Comparison of ENCODE assay signal across 20 cellular contexts in the genomic region with DNA sequence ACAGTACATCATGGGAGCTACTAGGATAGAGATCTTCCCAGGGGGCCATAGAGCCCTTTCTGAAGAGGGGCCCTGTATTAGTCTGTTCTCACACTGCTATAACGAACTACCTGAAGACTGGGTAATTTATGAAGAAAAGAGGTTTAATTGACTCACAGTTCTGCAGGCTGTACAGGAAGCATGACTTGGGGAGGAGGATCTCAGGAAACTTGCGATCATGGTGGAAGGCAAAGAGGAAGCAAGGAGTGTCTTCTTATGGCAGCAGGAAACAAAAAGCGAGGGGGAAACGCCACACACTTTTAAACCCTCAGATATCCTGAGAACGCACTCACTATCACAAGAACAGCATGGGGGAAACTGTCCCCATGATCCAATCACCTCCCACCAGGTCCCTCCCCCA. TPM values are rescaled to one million over a fixed set of nuclear protein-coding genes. Genes with fewer than 3 reads are reported as not detected.
DNase-seq lines count a peak whose midpoint lies in the region; ATAC-seq lines count a peak whose summit lies in the region.
"Had no signal": no experiment of that assay in that cellular context is flagged by ENCODE, and none has a peak within 500 bp of the region (broad histone marks: within the 10 kb centered on the region; RNA-seq: fewer than 3 reads in every experiment).

No MANE protein-coding gene starts in this region.

- H3K27me3 Mint-ChIP-seq in activated naive CD8-positive, alpha-beta T cell treated with anti-CD3 and anti-CD28 coated beads, Interleukin-2, amount 50 U/mL, for 24 hours: no peaks in the 10 kb centered on the region
- no peaks in the 10 kb centered on the region for H3K27me3 Mint-ChIP-seq in activated naive CD8-positive, alpha-beta T cell treated with anti-CD3 and anti-CD28 coated beads for 36 hours
- H3K27me3 Mint-ChIP-seq in T-cell: peaks cover 0 to 15% of the 10 kb centered on the region in 2 donors
- no peaks in the 10 kb centered on the region for H3K27me3 Mint-ChIP-seq in dendritic cell treated with granulocyte-macrophage colony-stimulating factor and Interleukin-4, amounts not matched to agents 40 ng/mL and 50 ng/mL, for 4 days

- in situ Hi-C loops in HAP-1 (cut with MboI; ENCODE audit: low sequenced_read_pairs): no loop called here

- no peak for DNase-seq in activated naive CD8-positive, alpha-beta T cell treated with anti-CD3 and anti-CD28 coated beads, Interleukin-2, amount 50 U/mL, for 24 hours
- DNase-seq in activated naive CD8-positive, alpha-beta T cell treated with anti-CD3 and anti-CD28 coated beads for 36 hours: no peak
- DNase-seq in T-cell: no peak
- DNase-seq in NCI-H1694 (lab: John Stamatoyannopoulos, UW): no peak
- no peak for DNase-seq in activated CD8-positive, alpha-beta memory T cell treated with anti-CD3 and anti-CD28 coated beads for 24 hours
- no peak for DNase-seq in HAP-1 (ENCODE audit: low spot score in 2 of 2)
- DNase-seq: Calu3; DMS79 treated with DMSO at 0.1 percent for 48 hours; GF-D8; GM23248; H7; NCI-H2029 treated with DMSO at 0.1 percent for 48 hours; NCI-H446 treated with DMSO at 0.1 percent for 48 hours; NCI-H526; NCI-H82; NK-92 treated with Interleukin-12 subunit alpha and Interleukin-12 subunit beta, amount 100 ng/mL, for 24 hours; PC-3; SK-N-SH had no signal

- peaks cover 7% of the 10 kb centered on the region for H3K4me1 ChIP-seq in HAP-1

- H3K9me3 Mint-ChIP-seq in activated naive CD8-positive, alpha-beta T cell treated with anti-CD3 and anti-CD28 coated beads, Interleukin-2, amount 50 U/mL, for 24 hours: no peaks in the 10 kb centered on the region
- H3K9me3 Mint-ChIP-seq in activated naive CD8-positive, alpha-beta T cell treated with anti-CD3 and anti-CD28 coated beads for 36 hours: no peaks in the 10 kb centered on the region
- no peaks in the 10 kb centered on the region for H3K9me3 Mint-ChIP-seq in T-cell
- H3K9me3 Mint-ChIP-seq in dendritic cell treated with granulocyte-macrophage colony-stimulating factor and Interleukin-4, amounts not matched to agents 40 ng/mL and 50 ng/mL, for 4 days: no peaks in the 10 kb centered on the region

- H3K27ac Mint-ChIP-seq in activated naive CD8-positive, alpha-beta T cell treated with anti-CD3 and anti-CD28 coated beads, Interleukin-2, amount 50 U/mL, for 24 hours: peak overlapping the region; percentile 23
- no peak overlapping the region for H3K27ac Mint-ChIP-seq in activated naive CD8-positive, alpha-beta T cell treated with anti-CD3 and anti-CD28 coated beads for 36 hours
- peak overlapping the region; percentile 34 to 67 for H3K27ac Mint-ChIP-seq in T-cell
- peak overlapping the region; percentile 85 for H3K27ac Mint-ChIP-seq in dendritic cell treated with granulocyte-macrophage colony-stimulating factor and Interleukin-4, amounts not matched to agents 40 ng/mL and 50 ng/mL, for 4 days

- no peak for ATAC-seq in activated naive CD8-positive, alpha-beta T cell treated with anti-CD3 and anti-CD28 coated beads, Interleukin-2, amount 50 U/mL, for 24 hours
- ATAC-seq in T-cell (replicated peaks in 1 of 4) (no peak), GM18861 (IDR thresholded peaks at IDR 0.05; ENCODE audit: unreplicated experiment) (no peak)
- ATAC-seq: PC-3 had no signal

- H3K36me3 ChIP-seq in HAP-1 (replicated peaks): no peaks in the 10 kb centered on the region

- no peaks in the 10 kb centered on the region for H3K27me3 ChIP-seq in HAP-1 (ENCODE audit: low read depth)

- H3K4me3 ChIP-seq in HAP-1: no peak overlapping the region
- H3K4me3 ChIP-seq: GM23248 had no signal

- no peaks in the 10 kb centered on the region for H3K36me3 Mint-ChIP-seq in activated naive CD8-positive, alpha-beta T cell treated with anti-CD3 and anti-CD28 coated beads, Interleukin-2, amount 50 U/mL, for 24 hours (ENCODE audit: low read depth)
- H3K36me3 Mint-ChIP-seq in activated naive CD8-positive, alpha-beta T cell treated with anti-CD3 and anti-CD28 coated beads for 36 hours: no peaks in the 10 kb centered on the region
- H3K36me3 Mint-ChIP-seq in T-cell: no peaks in the 10 kb centered on the region
- H3K36me3 Mint-ChIP-seq in dendritic cell treated with granulocyte-macrophage colony-stimulating factor and Interleukin-4, amounts not matched to agents 40 ng/mL and 50 ng/mL, for 4 days (ENCODE audit: low read depth): peaks cover 6% of the 10 kb centered on the region

- CTCF ChIA-PET in T-cell (lab: Charles Lee): no interaction called here

- intact Hi-C loops in dendritic cell treated with granulocyte-macrophage colony-stimulating factor and Interleukin-4, amounts not matched to agents 40 ng/mL and 50 ng/mL, for 4 days (cut with micrococcal nuclease): no loop called here

- no peaks in the 10 kb centered on the region for H3K9me3 ChIP-seq in HAP-1
- H3K9me3 ChIP-seq: SK-N-SH had no signal

- no peak overlapping the region for H3K4me3 Mint-ChIP-seq in activated naive CD8-positive, alpha-beta T cell treated with anti-CD3 and anti-CD28 coated beads, Interleukin-2, amount 50 U/mL, for 24 hours
- H3K4me3 Mint-ChIP-seq in activated naive CD8-positive, alpha-beta T cell treated with anti-CD3 and anti-CD28 coated beads for 36 hours: no peak overlapping the region
- no peak overlapping the region for H3K4me3 Mint-ChIP-seq in T-cell
- no peak overlapping the region for H3K4me3 Mint-ChIP-seq in dendritic cell treated with granulocyte-macrophage colony-stimulating factor and Interleukin-4, amounts not matched to agents 40 ng/mL and 50 ng/mL, for 4 days

- POLR2A ChIA-PET in T-cell (lab: Charles Lee): no interaction called here

- H3K4me1 Mint-ChIP-seq in activated naive CD8-positive, alpha-beta T cell treated with anti-CD3 and anti-CD28 coated beads, Interleukin-2, amount 50 U/mL, for 24 hours: peaks cover 33% of the 10 kb centered on the region
- peaks cover 30% of the 10 kb centered on the region for H3K4me1 Mint-ChIP-seq in activated naive CD8-positive, alpha-beta T cell treated with anti-CD3 and anti-CD28 coated beads for 36 hours
- peaks cover 42 to 60% (median 50%) of the 10 kb centered on the region in 3 donors for H3K4me1 Mint-ChIP-seq in T-cell
- H3K4me1 Mint-ChIP-seq in dendritic cell treated with granulocyte-macrophage colony-stimulating factor and Interleukin-4, amounts not matched to agents 40 ng/mL and 50 ng/mL, for 4 days (ENCODE audit: low read depth): peaks cover 42% of the 10 kb centered on the region

RNA-seq across cellular contexts. Expression of a gene that starts 4.2 kb away (rescaled TPM):
- 10 to 100 TPM; 10.7 to 11.7 TPM for total RNA-seq in activated naive CD8-positive, alpha-beta T cell treated with anti-CD3 and anti-CD28 coated beads for 36 hours
- 10 to 100 TPM; 15.5 to 23.9 (median 17.3) TPM for total RNA-seq in T-cell

RNA-seq across cellular contexts. Expression of a gene that starts 7.2 kb away (rescaled TPM):
- 10 to 100 TPM; 20.4 to 20.5 TPM for total RNA-seq in activated naive CD8-positive, alpha-beta T cell treated with anti-CD3 and anti-CD28 coated beads for 36 hours
- 10 to 100 TPM; 21.1 to 27.7 (median 23.5) TPM for total RNA-seq in T-cell
